Comparison of ENCODE assay signal across 1 cellular context in the genomic region with DNA sequence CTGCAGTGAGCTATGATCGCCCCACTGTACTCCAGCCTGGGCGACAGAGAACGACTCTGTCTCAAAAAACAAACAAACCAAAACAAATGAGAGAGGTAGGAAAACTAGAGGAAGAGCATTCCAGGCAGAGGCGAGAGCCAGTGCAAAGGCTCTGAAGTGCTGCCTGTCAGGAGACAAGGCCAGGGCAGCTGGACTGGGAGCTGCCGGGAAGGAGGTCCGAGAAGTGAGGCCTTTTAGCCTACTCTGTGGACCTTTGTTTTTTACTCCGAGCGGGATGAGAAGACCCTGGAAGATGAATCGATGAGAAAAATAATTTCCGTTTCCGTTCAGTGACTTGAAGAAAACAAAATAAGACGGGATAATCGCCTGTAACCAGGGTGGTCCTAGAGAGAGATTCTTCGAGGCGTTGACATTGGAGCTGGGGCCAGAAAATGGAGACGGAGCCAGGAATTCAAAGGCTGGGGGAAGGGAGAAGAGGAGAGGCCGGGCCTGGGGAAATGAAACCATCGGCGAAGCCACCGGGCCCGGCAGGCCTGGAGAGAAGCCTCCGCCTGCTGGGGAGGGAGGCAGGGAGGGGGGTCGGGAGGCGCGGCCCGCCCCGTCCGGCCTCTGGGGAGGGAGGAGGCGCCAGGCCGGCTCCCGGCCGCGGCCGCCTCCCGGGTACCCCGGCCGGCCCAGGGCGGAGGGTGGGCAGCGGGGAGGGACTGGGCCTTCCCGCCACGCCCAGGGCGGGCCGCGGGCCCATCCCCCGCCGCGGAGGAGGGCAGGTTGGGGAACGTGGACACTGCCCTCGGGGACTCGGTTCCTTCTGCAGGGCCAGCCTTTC.
TF ChIP-seq lines count a peak whose summit lies in the region.

No MANE protein-coding gene starts in this region.

TF ChIP-seq in HepG2, 621 proteins besides CTCF, POLR2A, EP300 and RAD21 (continued from another document and continues in another):
- TF ChIP-seq, protein P1, sequence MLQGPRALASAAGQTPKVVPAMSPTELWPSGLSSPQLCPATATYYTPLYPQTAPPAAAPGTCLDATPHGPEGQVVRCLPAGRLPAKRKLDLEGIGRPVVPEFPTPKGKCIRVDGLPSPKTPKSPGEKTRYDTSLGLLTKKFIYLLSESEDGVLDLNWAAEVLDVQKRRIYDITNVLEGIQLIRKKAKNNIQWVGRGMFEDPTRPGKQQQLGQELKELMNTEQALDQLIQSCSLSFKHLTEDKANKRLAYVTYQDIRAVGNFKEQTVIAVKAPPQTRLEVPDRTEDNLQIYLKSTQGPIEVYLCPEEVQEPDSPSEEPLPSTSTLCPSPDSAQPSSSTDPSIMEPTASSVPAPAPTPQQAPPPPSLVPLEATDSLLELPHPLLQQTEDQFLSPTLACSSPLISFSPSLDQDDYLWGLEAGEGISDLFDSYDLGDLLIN (CRISPR knock-in tag; IDR thresholded peaks at IDR 0.05; ENCODE audit: borderline replicate concordance), result no peak
- TF ChIP-seq ZSCAN12 (CRISPR knock-in tag; IDR thresholded peaks at IDR 0.05) (no peak), ZNF746 (CRISPR knock-in tag; IDR thresholded peaks at IDR 0.05) (peak; percentile 97), MTF2 (CRISPR knock-in tag; IDR thresholded peaks at IDR 0.05; ENCODE audit: borderline replicate concordance) (no peak), ZIK1 (CRISPR knock-in tag; IDR thresholded peaks at IDR 0.05; ENCODE audit: borderline replicate concordance, low read depth) (no peak), ZFP37 (CRISPR knock-in tag; IDR thresholded peaks at IDR 0.05; ENCODE audit: borderline replicate concordance) (no peak), ZNF740 (CRISPR knock-in tag; IDR thresholded peaks at IDR 0.05) (no peak), U2AF2 (IDR thresholded peaks at IDR 0.05; ENCODE audit: low read depth, low read length) (no peak), ZNF205 (CRISPR knock-in tag; IDR thresholded peaks at IDR 0.05) (no peak), ZNF850 (CRISPR knock-in tag; conservative IDR thresholded peaks at IDR 0.05) (no peak), ZNF543 (CRISPR knock-in tag; IDR thresholded peaks at IDR 0.05) (no peak), POGZ (CRISPR knock-in tag; IDR thresholded peaks at IDR 0.05) (no peak), NBN (conservative IDR thresholded peaks at IDR 0.05) (no peak), SIX4 (CRISPR knock-in tag; IDR thresholded peaks at IDR 0.05) (no peak), ZNF138 (CRISPR knock-in tag; IDR thresholded peaks at IDR 0.05; ENCODE audit: low read depth) (no peak), MLLT10 (CRISPR knock-in tag; IDR thresholded peaks at IDR 0.05) (no peak), BCL3 (CRISPR knock-in tag; IDR thresholded peaks at IDR 0.05) (no peak), ZNF557 (CRISPR knock-in tag; IDR thresholded peaks at IDR 0.05) (0 out of 2 replicates have a peak, but pooled peaks have one; percentile 11), TEAD3 (CRISPR knock-in tag; optimal IDR thresholded peaks at IDR 0.05; ENCODE audit: borderline replicate concordance) (peak; percentile 85), RCOR2 (CRISPR knock-in tag; IDR thresholded peaks at IDR 0.05) (no peak), GABPB1 (CRISPR knock-in tag; IDR thresholded peaks at IDR 0.05) (peak; percentile 58; the same call in 1 of the 2 replicates), TCF7 (IDR thresholded peaks at IDR 0.05; ENCODE audit: low read depth) (no peak), KLF16 (CRISPR knock-in tag; IDR thresholded peaks at IDR 0.05) (no peak; a peak in 1 of 4 replicates), ZNF780A (CRISPR knock-in tag; IDR thresholded peaks at IDR 0.05) (no peak), SKIL (CRISPR knock-in tag; IDR thresholded peaks at IDR 0.05; ENCODE audit: borderline replicate concordance) (no peak), NR2C2 (CRISPR knock-in tag; IDR thresholded peaks at IDR 0.05; ENCODE audit: borderline replicate concordance) (no peak), NRL (CRISPR knock-in tag; IDR thresholded peaks at IDR 0.05; ENCODE audit: borderline replicate concordance) (no peak), ZBED4 (CRISPR knock-in tag; IDR thresholded peaks at IDR 0.05; ENCODE audit: borderline replicate concordance) (peak; percentile 81; the same call in 1 of the 2 replicates), AKAP8 (CRISPR knock-in tag; IDR thresholded peaks at IDR 0.05) (no peak), RBFOX2 (IDR thresholded peaks at IDR 0.05; ENCODE audit: low read depth, low read length) (peak; percentile 81), PRMT3 (CRISPR knock-in tag; IDR thresholded peaks at IDR 0.05; ENCODE audit: borderline replicate concordance, low read depth) (no peak), HOXA7 (CRISPR knock-in tag; IDR thresholded peaks at IDR 0.05) (no peak)
- TF ChIP-seq, protein P2, sequence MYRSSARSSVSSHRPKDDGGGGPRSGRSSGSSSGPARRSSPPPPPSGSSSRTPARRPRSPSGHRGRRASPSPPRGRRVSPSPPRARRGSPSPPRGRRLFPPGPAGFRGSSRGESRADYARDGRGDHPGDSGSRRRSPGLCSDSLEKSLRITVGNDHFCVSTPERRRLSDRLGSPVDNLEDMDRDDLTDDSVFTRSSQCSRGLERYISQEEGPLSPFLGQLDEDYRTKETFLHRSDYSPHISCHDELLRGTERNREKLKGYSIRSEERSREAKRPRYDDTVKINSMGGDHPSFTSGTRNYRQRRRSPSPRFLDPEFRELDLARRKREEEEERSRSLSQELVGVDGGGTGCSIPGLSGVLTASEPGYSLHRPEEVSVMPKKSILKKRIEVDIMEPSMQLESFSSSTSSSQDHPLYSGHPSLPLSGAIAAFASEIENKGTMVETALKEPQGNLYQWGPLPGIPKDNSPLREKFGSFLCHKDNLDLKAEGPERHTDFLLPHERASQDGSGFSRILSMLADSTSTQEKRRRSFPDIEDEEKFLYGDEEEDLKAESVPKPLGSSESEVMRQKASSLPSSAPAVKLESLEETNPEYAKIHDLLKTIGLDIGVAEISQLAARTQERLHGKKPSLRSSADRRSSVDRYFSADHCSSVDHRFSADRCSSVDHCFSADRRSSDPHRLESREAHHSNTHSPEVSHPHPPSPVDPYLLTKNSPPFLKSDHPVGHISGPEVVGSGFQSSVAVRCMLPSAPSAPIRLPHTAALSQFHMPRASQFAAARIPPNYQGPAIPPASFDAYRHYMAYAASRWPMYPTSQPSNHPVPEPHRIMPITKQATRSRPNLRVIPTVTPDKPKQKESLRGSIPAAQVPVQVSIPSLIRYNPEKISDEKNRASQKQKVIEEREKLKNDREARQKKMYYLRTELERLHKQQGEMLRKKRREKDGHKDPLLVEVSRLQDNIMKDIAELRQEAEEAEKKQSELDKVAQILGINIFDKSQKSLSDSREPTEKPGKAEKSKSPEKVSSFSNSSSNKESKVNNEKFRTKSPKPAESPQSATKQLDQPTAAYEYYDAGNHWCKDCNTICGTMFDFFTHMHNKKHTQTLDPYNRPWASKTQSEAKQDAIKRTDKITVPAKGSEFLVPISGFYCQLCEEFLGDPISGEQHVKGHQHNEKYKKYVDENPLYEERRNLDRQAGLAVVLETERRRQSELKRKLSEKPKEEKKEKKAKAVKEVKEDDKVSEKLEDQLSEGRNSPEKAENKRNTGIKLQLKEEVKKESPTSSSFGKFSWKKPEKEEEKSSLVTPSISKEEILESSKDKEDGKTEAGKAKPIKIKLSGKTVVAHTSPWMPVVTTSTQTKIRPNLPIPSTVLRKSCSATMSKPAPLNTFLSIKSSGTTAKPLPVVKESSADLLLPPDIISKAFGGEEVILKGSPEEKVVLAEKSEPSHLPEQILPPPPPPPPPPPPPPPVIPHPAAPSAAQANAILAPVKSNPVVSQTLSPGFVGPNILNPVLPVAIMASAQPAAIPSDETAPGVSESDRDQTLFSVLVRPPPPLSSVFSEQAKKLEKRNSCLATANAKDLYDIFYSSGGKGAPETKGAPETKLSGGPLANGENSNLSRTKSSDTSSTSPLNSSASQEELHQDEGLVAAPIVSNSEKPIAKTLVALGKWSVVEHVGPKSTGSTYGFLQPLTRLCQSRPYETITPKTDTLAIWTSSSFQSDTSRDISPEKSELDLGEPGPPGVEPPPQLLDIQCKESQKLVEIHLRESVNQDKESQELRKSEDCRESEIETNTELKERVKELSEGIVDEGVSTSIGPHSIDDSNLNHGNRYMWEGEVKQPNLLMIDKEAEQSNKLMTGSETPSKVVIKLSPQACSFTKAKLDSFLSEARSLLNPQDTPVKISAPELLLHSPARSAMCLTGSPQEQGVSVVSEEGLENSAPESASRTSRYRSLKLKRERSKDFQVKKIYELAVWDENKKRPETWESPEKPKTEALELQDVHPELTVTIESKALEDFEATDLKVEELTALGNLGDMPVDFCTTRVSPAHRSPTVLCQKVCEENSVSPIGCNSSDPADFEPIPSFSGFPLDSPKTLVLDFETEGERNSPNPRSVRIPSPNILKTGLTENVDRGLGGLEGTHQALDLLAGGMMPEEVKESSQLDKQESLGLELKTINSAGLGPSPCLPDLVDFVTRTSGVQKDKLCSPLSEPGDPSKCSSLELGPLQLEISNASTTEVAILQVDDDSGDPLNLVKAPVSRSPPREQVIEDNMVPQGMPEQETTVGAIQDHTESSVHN (CRISPR knock-in tag; IDR thresholded peaks at IDR 0.05), result no peak
- TF ChIP-seq, protein P3, sequence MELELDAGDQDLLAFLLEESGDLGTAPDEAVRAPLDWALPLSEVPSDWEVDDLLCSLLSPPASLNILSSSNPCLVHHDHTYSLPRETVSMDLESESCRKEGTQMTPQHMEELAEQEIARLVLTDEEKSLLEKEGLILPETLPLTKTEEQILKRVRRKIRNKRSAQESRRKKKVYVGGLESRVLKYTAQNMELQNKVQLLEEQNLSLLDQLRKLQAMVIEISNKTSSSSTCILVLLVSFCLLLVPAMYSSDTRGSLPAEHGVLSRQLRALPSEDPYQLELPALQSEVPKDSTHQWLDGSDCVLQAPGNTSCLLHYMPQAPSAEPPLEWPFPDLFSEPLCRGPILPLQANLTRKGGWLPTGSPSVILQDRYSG (CRISPR knock-in tag; IDR thresholded peaks at IDR 0.05), result no peak
- TF ChIP-seq, protein P4, sequence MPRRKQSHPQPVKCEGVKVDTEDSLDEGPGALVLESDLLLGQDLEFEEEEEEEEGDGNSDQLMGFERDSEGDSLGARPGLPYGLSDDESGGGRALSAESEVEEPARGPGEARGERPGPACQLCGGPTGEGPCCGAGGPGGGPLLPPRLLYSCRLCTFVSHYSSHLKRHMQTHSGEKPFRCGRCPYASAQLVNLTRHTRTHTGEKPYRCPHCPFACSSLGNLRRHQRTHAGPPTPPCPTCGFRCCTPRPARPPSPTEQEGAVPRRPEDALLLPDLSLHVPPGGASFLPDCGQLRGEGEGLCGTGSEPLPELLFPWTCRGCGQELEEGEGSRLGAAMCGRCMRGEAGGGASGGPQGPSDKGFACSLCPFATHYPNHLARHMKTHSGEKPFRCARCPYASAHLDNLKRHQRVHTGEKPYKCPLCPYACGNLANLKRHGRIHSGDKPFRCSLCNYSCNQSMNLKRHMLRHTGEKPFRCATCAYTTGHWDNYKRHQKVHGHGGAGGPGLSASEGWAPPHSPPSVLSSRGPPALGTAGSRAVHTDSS (CRISPR knock-in tag; conservative IDR thresholded peaks at IDR 0.05), result no peak
- TF ChIP-seq, protein P5, sequence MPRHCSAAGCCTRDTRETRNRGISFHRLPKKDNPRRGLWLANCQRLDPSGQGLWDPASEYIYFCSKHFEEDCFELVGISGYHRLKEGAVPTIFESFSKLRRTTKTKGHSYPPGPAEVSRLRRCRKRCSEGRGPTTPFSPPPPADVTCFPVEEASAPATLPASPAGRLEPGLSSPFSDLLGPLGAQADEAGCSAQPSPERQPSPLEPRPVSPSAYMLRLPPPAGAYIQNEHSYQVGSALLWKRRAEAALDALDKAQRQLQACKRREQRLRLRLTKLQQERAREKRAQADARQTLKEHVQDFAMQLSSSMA (CRISPR knock-in tag; IDR thresholded peaks at IDR 0.05), result peak; percentile 76
